In the genomic region with DNA sequence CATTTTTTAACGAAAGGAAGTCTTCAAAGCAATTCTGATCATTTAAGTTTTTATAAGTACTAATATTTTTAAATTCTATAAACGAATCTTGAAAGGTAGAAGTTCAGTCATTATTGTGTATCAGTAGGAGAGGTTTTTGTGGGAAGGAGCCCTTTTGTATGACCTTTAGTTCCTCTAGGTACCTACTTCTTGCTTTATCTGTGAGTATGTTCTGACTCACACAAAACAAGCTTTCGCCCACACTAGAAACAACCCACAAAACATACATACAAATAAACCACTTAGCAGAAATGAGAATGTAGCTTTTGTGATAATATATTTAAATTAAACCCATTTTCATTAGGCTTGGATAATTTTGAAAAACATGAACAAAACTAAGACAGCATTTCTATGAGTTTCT, we compare ENCODE assay signal across 16 cellular contexts. TPM values are rescaled to one million over a fixed set of nuclear protein-coding genes. Genes with fewer than 3 reads are reported as not detected.
DNase-seq lines count a peak whose midpoint lies in the region; ATAC-seq, FAIRE-seq and TF ChIP-seq lines count a peak whose summit lies in the region.
"Had no signal": no experiment of that assay in that cellular context is flagged by ENCODE, and none has a peak within 500 bp of the region (broad histone marks: within the 10 kb centered on the region; RNA-seq: fewer than 3 reads in every experiment).

No MANE protein-coding gene starts in this region.

- no peaks in the 10 kb centered on the region for H3K9me1 ChIP-seq in endothelial cell of umbilical vein (replicated peaks; ENCODE audit: control insufficient read depth, extremely low read depth, insufficient read depth, low read length)

- no peak overlapping the region for H3K9ac ChIP-seq in endothelial cell of umbilical vein (replicated peaks; ENCODE audit: extremely low read depth, insufficient read depth, low read length)

- DNase-seq in GM13976 (ENCODE audit: low spot score) = peak; percentile 51
- DNase-seq in endothelial cell of umbilical vein (ENCODE audit: low read depth, low spot score) = peak; percentile 6
- no peak for DNase-seq in RCC 7860 (ENCODE audit: low spot score)
- no peak for DNase-seq in left cardiac atrium
- DNase-seq in erythroblast (lab: John Stamatoyannopoulos, UW) = no peak
- no peak for DNase-seq in NCI-H526 treated with DMSO at 0.1 percent for 48 hours (lab: John Stamatoyannopoulos, UW)
- DNase-seq: activated gamma-delta T cell treated with Interleukin-2 at 50 U/mL for 16 hours, BE2C, cortex of kidney, heart right ventricle, midbrain, NCI-H526, SHP77, WERI-Rb-1 had no signal

- CTCF ChIA-PET in endothelial cell of umbilical vein (lab: Charles Lee) = interaction anchor here (0.9 kb wide), 1 partner anchor 9 kb away, joined by 3 read pairs; no protein-coding TSS in a partner anchor

- FAIRE-seq in endothelial cell of umbilical vein (lab: Jason Lieb, UNC) (peak; percentile 43), RCC 7860 (lab: Jason Lieb, UNC) (no peak)

- H3K79me2 ChIP-seq in endothelial cell of umbilical vein (ENCODE audit: control insufficient read depth, insufficient read depth, low read length) = peaks cover 4% of the 10 kb centered on the region

- intact Hi-C loops in endothelial cell of umbilical vein (cut with micrococcal nuclease) (no loop called here), left cardiac atrium (cut with DNase I) (no loop called here)

- no peak overlapping the region for H3K27ac ChIP-seq in endothelial cell of umbilical vein (ENCODE audit: insufficient read depth, low read depth, low read length)
- H3K27ac ChIP-seq: heart right ventricle, WERI-Rb-1 had no signal

- no peaks in the 10 kb centered on the region for H3K9me3 ChIP-seq in endothelial cell of umbilical vein (replicated peaks; ENCODE audit: control insufficient read depth, insufficient read depth, low read length)
- H3K9me3 ChIP-seq: BE2C, heart right ventricle had no signal

- H4K20me1 ChIP-seq in endothelial cell of umbilical vein (replicated peaks; ENCODE audit: control insufficient read depth, extremely low read depth, insufficient read depth, low read length) = no peaks in the 10 kb centered on the region

- POLR2A ChIA-PET in endothelial cell of umbilical vein (lab: Charles Lee) = no interaction called here

- in situ Hi-C loops in GM13976 (cut with MboI; ENCODE audit: low sequenced_read_pairs, unreplicated experiment) = no loop called here

- dilution Hi-C loops in endothelial cell of umbilical vein (cut with MboI; ENCODE audit: extremely low pct_ligation_motif_present, low sequenced_read_pairs) = loop anchor here (25.0 kb wide), 1 partner anchor 286 kb away; a partner anchor contains a TSS

- peak overlapping the region; percentile 39 for H3K4me2 ChIP-seq in endothelial cell of umbilical vein (ENCODE audit: insufficient read depth, low read length)

- ATAC-seq in GM21529 (IDR thresholded peaks at IDR 0.05; ENCODE audit: unreplicated experiment) (peak; percentile 77), HG03439 (IDR thresholded peaks at IDR 0.05; ENCODE audit: unreplicated experiment) (peak; percentile 43), left cardiac atrium (no peak)
- ATAC-seq: heart right ventricle had no signal

- H3K27me3 ChIP-seq in endothelial cell of umbilical vein (ENCODE audit: control insufficient read depth in 2 of 2, insufficient read depth in 2 of 2, low read length in 2 of 2) = no peaks in the 10 kb centered on the region
- H3K27me3 ChIP-seq: BE2C, heart right ventricle had no signal

- peaks cover 7% of the 10 kb centered on the region for H3K4me1 ChIP-seq in endothelial cell of umbilical vein (ENCODE audit: control insufficient read depth, extremely low read depth, insufficient read depth, low read length)
- H3K4me1 ChIP-seq: BE2C had no signal

- TF ChIP-seq CTCF in GM13976 (IDR thresholded peaks at IDR 0.05; ENCODE audit: borderline replicate concordance, control extremely low read depth, extremely low read depth, insufficient read depth, missing control alignments) (no peak), endothelial cell of umbilical vein (IDR thresholded peaks at IDR 0.05; ENCODE audit: extremely low read depth in 1 of 2, insufficient read depth in 1 of 2, low read depth in 1 of 2, low read length in 2 of 2) (no peak)

- H2AFZ ChIP-seq in endothelial cell of umbilical vein (ENCODE audit: low read depth, low read length) = no peak overlapping the region

- BruUV-seq in endothelial cell of umbilical vein (replicated peaks; lab: Mats Ljungman, UMichigan) = no TSS peak

- peaks cover 7 to 16% of the 10 kb centered on the region in 2 experiments for H3K36me3 ChIP-seq in endothelial cell of umbilical vein (ENCODE audit: control insufficient read depth in 2 of 2, extremely low read depth in 1 of 2, insufficient read depth in 2 of 2, low read length in 2 of 2)

- TF ChIP-seq POLR2A in endothelial cell of umbilical vein (IDR thresholded peaks at IDR 0.05; ENCODE audit: low read depth, low read length) = no peak
- no peak for TF ChIP-seq POLR2A in erythroblast (IDR thresholded peaks at IDR 0.05; ENCODE audit: low read length)

- no peak overlapping the region for H3K4me3 ChIP-seq in endothelial cell of umbilical vein (replicated peaks in 1 of 3; ENCODE audit: insufficient read depth in 1 of 3, low read depth in 1 of 3, low read length in 3 of 3)
- H3K4me3 ChIP-seq: heart right ventricle had no signal

TF ChIP-seq in endothelial cell of umbilical vein, 7 proteins besides CTCF, POLR2A, EP300 and RAD21:
- no peak for TF ChIP-seq EZH2 (IDR thresholded peaks at IDR 0.05; ENCODE audit: borderline replicate concordance, low read depth, low read length, severe bottlenecking)
- peak; percentile 25 for TF ChIP-seq FOS (IDR thresholded peaks at IDR 0.05; ENCODE audit: borderline replicate concordance, insufficient read depth, low read length)

RNA-seq across cellular contexts. Expression of a gene that starts 27.8 kb away (rescaled TPM):
- total RNA-seq in endothelial cell of umbilical vein = 36.0 and 40.1 TPM in 2 replicates
- polyA plus RNA-seq in endothelial cell of umbilical vein = 6.7 and 12.5 TPM in 2 replicates
- polyA plus RNA-seq in endothelial cell of umbilical vein (2011; cell fraction: cytosol; rRNA removed) = 16.7 and 17.7 TPM in 2 replicates
- 49.2 and 72.1 TPM in 2 replicates for polyA plus RNA-seq in endothelial cell of umbilical vein (2011; cell fraction: nucleus; rRNA removed)
- polyA plus RNA-seq in endothelial cell of umbilical vein (2012) = 32.0 and 39.8 TPM in 2 replicates
- 8.7 and 13.8 TPM in 2 replicates for polyA minus RNA-seq in endothelial cell of umbilical vein
- 8.1 TPM for polyA minus RNA-seq in endothelial cell of umbilical vein (2011; cell fraction: cytosol; rRNA and poly(A)+ RNA removed)
- 19.4 and 25.5 TPM in 2 replicates for polyA minus RNA-seq in endothelial cell of umbilical vein (2011; cell fraction: nucleus; rRNA and poly(A)+ RNA removed)
- total RNA-seq in left cardiac atrium = 10 to 100 TPM; 27.5 to 30.6 TPM

Comparison
In these comparisons a context has a peak if more than half of its experiments do, and no peak if none do; other contexts are left out.
1. DNase-seq: peak in GM13976 (single experiment) and endothelial cell of umbilical vein (single experiment); none in RCC 7860 (single experiment), left cardiac atrium (single experiment), erythroblast (0 of 2) and NCI-H526 treated with DMSO at 0.1 percent for 48 hours (single experiment).
2. ATAC-seq: peak in GM21529 (single experiment) and HG03439 (single experiment); none in left cardiac atrium (0 of 2).